Comparison of ENCODE assay signal across 8 cellular contexts in genomic region chr2:219571311-219572236, GRCh38. TPM values are rescaled to one million over a fixed set of nuclear protein-coding genes. Genes with fewer than 3 reads are reported as not detected.
DNase-seq lines count a peak whose midpoint lies in the region; ATAC-seq, FAIRE-seq and TF ChIP-seq lines count a peak whose summit lies in the region.

Gene OBSL1, minus strand, starts transcription at chr2:219571539. Its CDS starts 307 bp downstream, at chr2:219571232.

- H3K4me3 Mint-ChIP-seq in CD14-positive monocyte, result peak within 1 kb of the TSS; percentile 60 to 78

- no peaks in the 10 kb centered on the region for H3K9me3 ChIP-seq in HUES64 (ENCODE audit: insufficient read depth, low read depth, low read length)

- no peak for TF ChIP-seq CTCF in CD14-positive monocyte (IDR thresholded peaks at IDR 0.05)

- 6% methylated on average over 40 of the region's 42 CpGs for WGBS in HUES64

- H3K4me3 ChIP-seq in HUES64 (ENCODE audit: low read length), result peak within 1 kb of the TSS; percentile 78

- H3K36me3 Mint-ChIP-seq in CD14-positive monocyte, result peaks cover 0 to 7% of the 10 kb centered on the region in 2 donors

- DNase-seq in CD14-positive monocyte (ENCODE audit: low spot score), result no peak
- DNase-seq in RCC 7860 (ENCODE audit: low spot score), result peak; percentile 43
- DNase-seq in dermis microvascular lymphatic vessel endothelial cell (ENCODE audit: low read depth in 2 of 2), result peak; percentile 33 to 60
- peak; percentile 41 for DNase-seq in stimulated activated CD8-positive, alpha-beta memory T cell treated with anti-CD3 and anti-CD28 coated beads, Interleukin-4, amount 100 ng/mL, for 48 hours
- DNase-seq in germinal center (ENCODE audit: low spot score), result no peak

- peaks cover 0 to 7% (median 0%) of the 10 kb centered on the region in 7 donors for H3K9me3 Mint-ChIP-seq in CD14-positive monocyte

- H3K27ac Mint-ChIP-seq in CD14-positive monocyte, result no peak within 1 kb of the TSS

- H3K36me3 ChIP-seq in HUES64 (ENCODE audit: insufficient read depth, low read length), result peaks cover 23% of the 10 kb centered on the region

- no peak for FAIRE-seq in RCC 7860 (lab: Jason Lieb, UNC)

- peaks cover 41 to 56% (median 47%) of the 10 kb centered on the region in 3 donors for H3K27me3 Mint-ChIP-seq in CD14-positive monocyte (ENCODE audit: low read depth in 3 of 3)

- H3K27me3 ChIP-seq in HUES64 (ENCODE audit: insufficient read depth, low read length), result peaks cover 13% of the 10 kb centered on the region
- peaks cover 2% of the 10 kb centered on the region for H3K27me3 ChIP-seq in layer of hippocampus (ENCODE audit: control insufficient read depth, insufficient read depth, low read length)

- H3K27ac ChIP-seq in HUES64 (ENCODE audit: low read depth, low read length), result peak within 1 kb of the TSS; percentile 92
- H3K27ac ChIP-seq in layer of hippocampus (ENCODE audit: low read depth, low read length), result peak within 1 kb of the TSS; percentile 62

- H3K9ac ChIP-seq in HUES64 (ENCODE audit: low read depth, low read length), result peak within 1 kb of the TSS; percentile 84

- peaks cover 7% of the 10 kb centered on the region for H3K4me1 Mint-ChIP-seq in CD14-positive monocyte

- ATAC-seq in HG03135 (IDR thresholded peaks at IDR 0.05; ENCODE audit: unreplicated experiment), result no peak

- peaks cover 23% of the 10 kb centered on the region for H3K4me1 ChIP-seq in HUES64 (ENCODE audit: insufficient read depth, low read length)

- intact Hi-C loops in CD14-positive monocyte (cut with micrococcal nuclease), result no loop called here

RNA-seq across cellular contexts. Expression of gene OBSL1, which starts in this region (rescaled TPM):
- not detected for polyA plus RNA-seq in CD14-positive monocyte
- polyA plus RNA-seq in HUES64 (2013, experiment 1 of 2), result 56.3 TPM
- polyA plus RNA-seq in HUES64 (2013, experiment 2 of 2), result 65.5 TPM
- 17.2 and 40.8 TPM in 2 replicates for total RNA-seq in dermis microvascular lymphatic vessel endothelial cell

Comparison
In these comparisons a context has a peak if more than half of its experiments do, and no peak if none do; other contexts are left out.
1. DNase-seq: peak in RCC 7860 (single experiment), dermis microvascular lymphatic vessel endothelial cell (2 of 2) and stimulated activated CD8-positive, alpha-beta memory T cell treated with anti-CD3 and anti-CD28 coated beads, Interleukin-4, amount 100 ng/mL, for 48 hours (single experiment); none in CD14-positive monocyte (single experiment) and germinal center (single experiment).